12 cellular contexts compared by ENCODE assay signal in the genomic region with DNA sequence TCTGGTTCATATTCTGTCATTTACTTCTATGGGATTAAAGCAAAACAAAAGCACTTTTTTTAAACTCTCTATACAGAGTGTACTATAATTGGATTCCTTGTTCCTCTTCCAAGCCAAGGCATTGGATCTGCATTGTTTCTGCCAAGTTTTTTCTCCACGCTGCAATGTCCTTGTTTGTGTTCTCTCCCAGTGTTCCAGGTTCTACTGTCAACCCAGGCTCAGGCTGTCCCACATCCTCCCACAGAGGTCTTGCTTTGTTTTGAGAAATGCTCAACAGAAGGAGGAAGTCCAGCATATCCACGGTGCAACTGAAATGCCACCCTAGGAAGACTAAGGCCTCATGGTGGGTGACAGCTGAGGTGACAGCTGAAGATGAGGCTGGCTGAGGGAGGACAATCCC.
DNase-seq lines count a peak whose midpoint lies in the region; ATAC-seq, FAIRE-seq and TF ChIP-seq lines count a peak whose summit lies in the region.
"Had no signal": no experiment of that assay in that cellular context is flagged by ENCODE, and none has a peak within 500 bp of the region (broad histone marks: within the 10 kb centered on the region; RNA-seq: fewer than 3 reads in every experiment).

No MANE protein-coding gene starts in this region.

- no peak for TF ChIP-seq RAD21 in A549 (conservative IDR thresholded peaks at IDR 0.05 in 1 of 2, IDR thresholded peaks at IDR 0.05 in 1 of 2)

- H3K9me3 ChIP-seq in A549 (peaks cover 12% of the 10 kb centered on the region; the same call in 2 of the 3 replicates), prostate gland (no peaks in the 10 kb centered on the region)
- H3K9me3 ChIP-seq: BE2C had no signal

- intact Hi-C loops in prostate gland (cut with DNase I) = no loop called here

- no peaks in the 10 kb centered on the region for H3K27me3 ChIP-seq in prostate gland (replicated peaks; ENCODE audit: insufficient read depth)

- POLR2A ChIA-PET in A549 (lab: Yijun Ruan, JAX) = no interaction called here

- H3K4me3 ChIP-seq in A549 (no peak overlapping the region), prostate gland (no peak overlapping the region)

- H3K4me3 Mint-ChIP-seq in HFFc6 = 0 out of 2 replicates have a peak overlapping the region, but pooled peaks have one; percentile 2

- no peaks in the 10 kb centered on the region for H3K36me3 Mint-ChIP-seq in HFFc6 (ENCODE audit: low read depth)

- CTCF ChIA-PET in A549 (lab: Yijun Ruan, JAX) = no interaction called here

- peak overlapping the region; percentile 27; the same call in 1 of the 2 replicates for H3K27ac Mint-ChIP-seq in HFFc6

- TF ChIP-seq CTCF in A549 (IDR thresholded peaks at IDR 0.05) (no peak), HFFc6 (IDR thresholded peaks at IDR 0.05) (no peak), prostate gland (IDR thresholded peaks at IDR 0.05) (no peak), omental fat pad (IDR thresholded peaks at IDR 0.05) (no peak)

- DNase-seq in A549 (ENCODE audit: low read depth in 1 of 2, low spot score in 1 of 2) = no peak
- DNase-seq in HFFc6 = no peak
- peak; percentile 89 for DNase-seq in fibroblast of gingiva (ENCODE audit: low read depth)
- DNase-seq in prostate gland (ENCODE audit: low spot score) = peak; percentile 27
- no peak for DNase-seq in omental fat pad (ENCODE audit: low spot score)
- DNase-seq: activated gamma-delta T cell, BE2C, OCI-M1 had no signal

- no peak overlapping the region for H3K4me2 ChIP-seq in A549

- TF ChIP-seq EP300 in A549 (IDR thresholded peaks at IDR 0.05) = no peak

- peaks cover 55% of the 10 kb centered on the region for H3K4me1 Mint-ChIP-seq in HFFc6 (ENCODE audit: low read depth)

- H3K27ac ChIP-seq in A549 (peak overlapping the region; percentile 29 to 51; a peak in 3 of 6 replicates), prostate gland (peak overlapping the region in 1 of 2 donors; percentile 7)

- 73% methylated on average over 2 of the region's 2 CpGs for WGBS in A549 (ENCODE audit: missing lambda C conversion rate)
- WGBS in prostate gland = 17% methylated on average over 2 of the region's 2 CpGs

- FAIRE-seq in A549 (lab: Jason Lieb, UNC) = no peak
- FAIRE-seq: bronchial epithelial cell had no signal

- TF ChIP-seq POLR2A in A549 (IDR thresholded peaks at IDR 0.05; ENCODE audit: low read length) (no peak), prostate gland (IDR thresholded peaks at IDR 0.05) (no peak)

- peaks cover 41% of the 10 kb centered on the region for H3K4me1 ChIP-seq in A549
- no peaks in the 10 kb centered on the region for H3K4me1 ChIP-seq in prostate gland (replicated peaks)
- H3K4me1 ChIP-seq: BE2C had no signal

- ATAC-seq in A549 (no peak), omental fat pad (ENCODE audit: low FRiP score) (no peak), HG02759 (IDR thresholded peaks at IDR 0.05; ENCODE audit: unreplicated experiment) (no peak), HG02852 (IDR thresholded peaks at IDR 0.05; ENCODE audit: unreplicated experiment) (no peak), GM19395 (IDR thresholded peaks at IDR 0.05; ENCODE audit: unreplicated experiment) (no peak)

- H3K27me3 Mint-ChIP-seq in HFFc6 (ENCODE audit: insufficient read depth) = peaks cover 2% of the 10 kb centered on the region

- no peaks in the 10 kb centered on the region for H3K9me3 Mint-ChIP-seq in HFFc6

- H3K36me3 ChIP-seq in prostate gland = no peaks in the 10 kb centered on the region
- H3K36me3 ChIP-seq: BE2C had no signal

TF ChIP-seq in A549, 52 proteins besides CTCF, POLR2A, EP300 and RAD21:
- TF ChIP-seq FOSL2 (IDR thresholded peaks at IDR 0.05) (no peak), FOSL2 (CRISPR knock-in tag; IDR thresholded peaks at IDR 0.05) (no peak), ZFP36 (IDR thresholded peaks at IDR 0.05; ENCODE audit: borderline replicate concordance, partially characterized antibody) (no peak), ZSCAN20 (CRISPR knock-in tag; IDR thresholded peaks at IDR 0.05) (no peak), SMC3 (IDR thresholded peaks at IDR 0.05) (no peak), CHD4 (IDR thresholded peaks at IDR 0.05; ENCODE audit: borderline replicate concordance) (no peak), CEBPB (IDR thresholded peaks at IDR 0.05) (no peak), HOXA7 (CRISPR knock-in tag; IDR thresholded peaks at IDR 0.05) (no peak), NR3C1 (IDR thresholded peaks at IDR 0.05) (no peak), HOXB5 (CRISPR knock-in tag; IDR thresholded peaks at IDR 0.05) (no peak), JUNB (IDR thresholded peaks at IDR 0.05) (no peak)
- TF ChIP-seq, protein P1, sequence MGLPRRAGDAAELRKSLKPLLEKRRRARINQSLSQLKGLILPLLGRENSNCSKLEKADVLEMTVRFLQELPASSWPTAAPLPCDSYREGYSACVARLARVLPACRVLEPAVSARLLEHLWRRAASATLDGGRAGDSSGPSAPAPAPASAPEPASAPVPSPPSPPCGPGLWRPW (IDR thresholded peaks at IDR 0.05) = no peak
- TF ChIP-seq, protein P2, sequence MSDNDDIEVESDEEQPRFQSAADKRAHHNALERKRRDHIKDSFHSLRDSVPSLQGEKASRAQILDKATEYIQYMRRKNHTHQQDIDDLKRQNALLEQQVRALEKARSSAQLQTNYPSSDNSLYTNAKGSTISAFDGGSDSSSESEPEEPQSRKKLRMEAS (IDR thresholded peaks at IDR 0.05) = no peak
- TF ChIP-seq, protein P3, sequence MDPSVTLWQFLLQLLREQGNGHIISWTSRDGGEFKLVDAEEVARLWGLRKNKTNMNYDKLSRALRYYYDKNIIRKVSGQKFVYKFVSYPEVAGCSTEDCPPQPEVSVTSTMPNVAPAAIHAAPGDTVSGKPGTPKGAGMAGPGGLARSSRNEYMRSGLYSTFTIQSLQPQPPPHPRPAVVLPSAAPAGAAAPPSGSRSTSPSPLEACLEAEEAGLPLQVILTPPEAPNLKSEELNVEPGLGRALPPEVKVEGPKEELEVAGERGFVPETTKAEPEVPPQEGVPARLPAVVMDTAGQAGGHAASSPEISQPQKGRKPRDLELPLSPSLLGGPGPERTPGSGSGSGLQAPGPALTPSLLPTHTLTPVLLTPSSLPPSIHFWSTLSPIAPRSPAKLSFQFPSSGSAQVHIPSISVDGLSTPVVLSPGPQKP (IDR thresholded peaks at IDR 0.05; ENCODE audit: low read depth, low read length) = no peak
- TF ChIP-seq, protein P4, sequence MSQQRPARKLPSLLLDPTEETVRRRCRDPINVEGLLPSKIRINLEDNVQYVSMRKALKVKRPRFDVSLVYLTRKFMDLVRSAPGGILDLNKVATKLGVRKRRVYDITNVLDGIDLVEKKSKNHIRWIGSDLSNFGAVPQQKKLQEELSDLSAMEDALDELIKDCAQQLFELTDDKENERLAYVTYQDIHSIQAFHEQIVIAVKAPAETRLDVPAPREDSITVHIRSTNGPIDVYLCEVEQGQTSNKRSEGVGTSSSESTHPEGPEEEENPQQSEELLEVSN (IDR thresholded peaks at IDR 0.05; ENCODE audit: borderline replicate concordance, low read depth) = no peak

Comparison
In these comparisons a context has a peak if more than half of its experiments do, and no peak if none do; other contexts are left out.
1. DNase-seq: peak in fibroblast of gingiva (single experiment) and prostate gland (single experiment); none in A549 (0 of 2), HFFc6 (single experiment) and omental fat pad (single experiment).